Comparison of ENCODE assay signal across 2 cellular contexts in genomic region chr3:48398701-48399386, GRCh38.
TF ChIP-seq lines count a peak whose summit lies in the region.

No MANE protein-coding gene starts in this region.

TF ChIP-seq in SK-N-SH, 30 proteins besides CTCF, POLR2A, EP300 and RAD21 (continued from another document):
- TF ChIP-seq MEF2A (IDR thresholded peaks at IDR 0.05; ENCODE audit: borderline replicate concordance, low read depth) = no peak
- TF ChIP-seq PBX3 (IDR thresholded peaks at IDR 0.05) = no peak
- TF ChIP-seq EZH2phosphoT487 (IDR thresholded peaks at IDR 0.05; ENCODE audit: borderline replicate concordance, low read depth) = no peak
- no peak for TF ChIP-seq TAF1 (IDR thresholded peaks at IDR 0.05; ENCODE audit: borderline replicate concordance, low read depth, low read length)
- no peak for TF ChIP-seq MXI1 (IDR thresholded peaks at IDR 0.05; ENCODE audit: low read depth, low read length)
- TF ChIP-seq POLR2AphosphoS5 (IDR thresholded peaks at IDR 0.05; ENCODE audit: low read depth, low read length) = no peak
- no peak for TF ChIP-seq CHD2 (IDR thresholded peaks at IDR 0.05; ENCODE audit: low read length, partially characterized antibody)
- no peak for TF ChIP-seq RXRA (IDR thresholded peaks at IDR 0.05; ENCODE audit: borderline replicate concordance, low read depth)
- TF ChIP-seq FOXM1 (IDR thresholded peaks at IDR 0.05; ENCODE audit: low read depth) = no peak

TF ChIP-seq in SK-N-SH treated with all-trans-retinoic acid at 6 μM for 48 hours, 23 proteins besides CTCF, POLR2A, EP300 and RAD21 (continued from another document):
- TF ChIP-seq PATZ1 (CRISPR knock-in tag; IDR thresholded peaks at IDR 0.05; ENCODE audit: borderline replicate concordance) (no peak), GLIS3 (CRISPR knock-in tag; IDR thresholded peaks at IDR 0.05) (no peak), CSRNP3 (CRISPR knock-in tag; IDR thresholded peaks at IDR 0.05) (no peak), ZNF8 (CRISPR knock-in tag; IDR thresholded peaks at IDR 0.05) (no peak), ZNF565 (CRISPR knock-in tag; conservative IDR thresholded peaks at IDR 0.05; ENCODE audit: low read depth) (no peak), POU6F1 (CRISPR knock-in tag; IDR thresholded peaks at IDR 0.05; ENCODE audit: borderline replicate concordance, low read depth) (no peak)
